Comparison of ENCODE assay signal across 1 cellular context in the genomic region with DNA sequence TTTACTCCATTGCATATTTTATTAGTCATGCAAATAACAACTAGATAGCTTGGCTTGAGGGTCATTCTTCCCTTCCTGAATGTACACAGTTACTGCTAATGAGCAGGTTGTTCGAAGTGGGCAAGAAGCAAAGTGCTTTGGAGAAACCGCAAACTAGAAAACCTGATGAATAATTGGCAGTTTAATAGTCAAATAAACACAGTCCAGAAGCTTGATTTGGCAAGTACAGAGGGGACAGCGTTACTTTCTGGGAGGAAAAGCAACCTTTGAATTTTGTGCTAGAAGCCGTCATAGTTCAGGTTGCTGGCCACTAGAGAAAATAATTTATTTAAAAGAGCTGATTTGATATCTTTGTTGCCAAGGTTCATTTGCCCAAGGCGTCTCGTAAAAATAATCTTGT.
TF ChIP-seq lines count a peak whose summit lies in the region.

No MANE protein-coding gene starts in this region.

TF ChIP-seq in liver, 16 proteins besides CTCF, POLR2A, EP300 and RAD21 (continued from another document):
- TF ChIP-seq REST (IDR thresholded peaks at IDR 0.05), result peak; percentile 17
